ENCODE assay signal across 8 cellular contexts in the genomic region with DNA sequence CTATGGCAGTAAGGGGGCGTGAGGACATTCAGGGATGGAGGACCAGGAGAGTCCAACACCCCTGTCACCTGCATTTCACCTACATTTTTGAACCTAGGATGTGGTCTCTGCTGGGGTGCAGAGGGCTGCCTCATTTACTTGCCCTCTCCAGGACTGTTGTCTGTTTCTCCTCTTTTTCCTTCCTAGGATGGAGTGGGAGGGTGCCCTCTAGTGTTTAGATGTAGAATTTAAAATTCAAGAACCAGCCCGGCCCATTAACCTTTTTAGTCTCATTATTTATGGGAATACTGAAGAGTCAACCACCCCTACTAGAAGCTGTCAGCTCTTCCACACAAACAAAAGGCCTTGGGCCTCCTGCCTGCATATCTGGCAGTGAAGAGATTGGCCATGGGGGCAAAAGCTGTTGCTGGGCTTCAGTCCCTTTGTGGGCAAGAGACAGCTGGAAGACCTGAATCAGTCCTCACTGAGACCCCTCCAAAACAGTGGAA. TPM values are rescaled to one million over a fixed set of nuclear protein-coding genes. Genes with fewer than 3 reads are reported as not detected.
DNase-seq lines count a peak whose midpoint lies in the region; ATAC-seq and TF ChIP-seq lines count a peak whose summit lies in the region.

No MANE protein-coding gene starts in this region.

- CTCF ChIA-PET in BJ (lab: Yijun Ruan, JAX) = interaction anchor here (0.7 to 7.9 kb wide), 15 partner anchors 9 to 956 kb away, joined by 3 to 157 read pairs (median 4); a partner anchor contains a TSS

- H3K79me2 ChIP-seq in mesendoderm (ENCODE audit: control insufficient read depth, insufficient read depth, low read length) = peaks cover 7% of the 10 kb centered on the region

- peaks cover 6% of the 10 kb centered on the region for H3K79me1 ChIP-seq in mesendoderm (ENCODE audit: low read length)

- H3K4ac ChIP-seq in mesendoderm (ENCODE audit: low read depth, low read length) = no peak overlapping the region

- peak overlapping the region; percentile 69 for H3K56ac ChIP-seq in mesendoderm (ENCODE audit: low read length)

- H3K4me1 ChIP-seq in mesendoderm (ENCODE audit: control insufficient read depth, low read depth, low read length) = peaks cover 18% of the 10 kb centered on the region
- peaks cover 21% of the 10 kb centered on the region for H3K4me1 ChIP-seq in effector memory CD4-positive, alpha-beta T cell (ENCODE audit: control insufficient read depth, insufficient read depth, low read length, poor library complexity, severe bottlenecking)

- no peak overlapping the region for H2BK120ac ChIP-seq in mesendoderm (ENCODE audit: low read depth, low read length)

- no peak for ATAC-seq in GM21381 (IDR thresholded peaks at IDR 0.05; ENCODE audit: unreplicated experiment)
- no peak for ATAC-seq in HG02870 (IDR thresholded peaks at IDR 0.05; ENCODE audit: unreplicated experiment)

- no CpG with 5 or more reads among the region's 2 CpGs for WGBS in mesendoderm (ENCODE audit: extremely low coverage, insufficient coverage, low lambda C conversion rate)

- TF ChIP-seq CTCF in BJ (IDR thresholded peaks at IDR 0.05; ENCODE audit: insufficient read depth, low read depth, low read length) = peak; percentile 74
- peak; percentile 64 for TF ChIP-seq CTCF in GM12865 (IDR thresholded peaks at IDR 0.05; ENCODE audit: insufficient read depth, low read depth, low read length, missing control alignments)

- H4K5ac ChIP-seq in mesendoderm (ENCODE audit: low read length) = no peak overlapping the region

- H4K8ac ChIP-seq in mesendoderm (ENCODE audit: low read depth, low read length) = no peak overlapping the region

- H3K27me3 ChIP-seq in BJ (ENCODE audit: control insufficient read depth, insufficient read depth, low read length) (peaks cover 19% of the 10 kb centered on the region), mesendoderm (ENCODE audit: insufficient read depth, low read length, poor library complexity) (no peaks in the 10 kb centered on the region)
- H3K27me3 ChIP-seq in effector memory CD4-positive, alpha-beta T cell (replicated peaks; ENCODE audit: control insufficient read depth, insufficient read depth, low read length, poor library complexity, severe bottlenecking) = no peaks in the 10 kb centered on the region

- H2AK5ac ChIP-seq in mesendoderm (ENCODE audit: low read length) = no peak overlapping the region

- no peak overlapping the region for H3K18ac ChIP-seq in mesendoderm (ENCODE audit: low read length)

- H3K23ac ChIP-seq in mesendoderm (ENCODE audit: low read length) = no peak overlapping the region

- H3K9me3 ChIP-seq in effector memory CD4-positive, alpha-beta T cell (ENCODE audit: control insufficient read depth, low read length) = no peaks in the 10 kb centered on the region

- DNase-seq in BJ (ENCODE audit: low read depth) (no peak), GM12865 (ENCODE audit: low read depth) (peak; percentile 33), NCI-H460 (ENCODE audit: extremely low read depth, low read depth) (peak; percentile 47), caudate nucleus (lab: John Stamatoyannopoulos, UW) (peak in 3 of 61 donors; percentile 19 to 35 (median 24)), mesendoderm (peak; percentile 64)
- no peak for DNase-seq in effector memory CD4-positive, alpha-beta T cell

- POLR2A ChIA-PET in BJ (lab: Charles Lee) = no interaction called here

- H2BK15ac ChIP-seq in mesendoderm (replicated peaks; ENCODE audit: low read depth) = no peak overlapping the region

- H3K27ac ChIP-seq in caudate nucleus (ENCODE audit: low read depth, low read length) = peak overlapping the region; percentile 91
- H3K27ac ChIP-seq in mesendoderm (ENCODE audit: low read depth, low read length) = no peak overlapping the region
- H3K27ac ChIP-seq in effector memory CD4-positive, alpha-beta T cell (ENCODE audit: insufficient read depth, low read length, poor library complexity, severe bottlenecking) = no peak overlapping the region

- peak overlapping the region; percentile 21 for H3K9ac ChIP-seq in mesendoderm (ENCODE audit: low read length)

- H2BK5ac ChIP-seq in mesendoderm (ENCODE audit: low read length) = no peak overlapping the region

- H3K4me3 ChIP-seq in BJ (ENCODE audit: low read depth, low read length) (no peak overlapping the region), GM12865 (ENCODE audit: low read depth, low read length) (no peak overlapping the region), mesendoderm (ENCODE audit: low read length) (no peak overlapping the region)
- H3K4me3 ChIP-seq in effector memory CD4-positive, alpha-beta T cell (ENCODE audit: insufficient read depth, low read depth, low read length, poor library complexity, severe bottlenecking) = no peak overlapping the region

- H3K4me2 ChIP-seq in mesendoderm (ENCODE audit: low read length) = no peak overlapping the region

- H3K36me3 ChIP-seq in BJ (ENCODE audit: control insufficient read depth, insufficient read depth, low read length) (no peaks in the 10 kb centered on the region), mesendoderm (ENCODE audit: control insufficient read depth, insufficient read depth, low read length) (no peaks in the 10 kb centered on the region)
- H3K36me3 ChIP-seq in effector memory CD4-positive, alpha-beta T cell (ENCODE audit: control insufficient read depth, insufficient read depth, low read length) = no peaks in the 10 kb centered on the region

RNA-seq across cellular contexts. Expression of a gene that starts 2.5 kb away (rescaled TPM):
- 51.6 and 93.8 TPM in 2 replicates for polyA plus RNA-seq in BJ (2011; rRNA removed)
- 34.6 and 53.3 TPM in 2 replicates for polyA minus RNA-seq in BJ (2011; rRNA and poly(A)+ RNA removed)
- total RNA-seq in NCI-H460 (2014; rRNA removed; shearing (Covaris generic)) = 33.2 and 41.1 TPM in 2 replicates
- polyA plus RNA-seq in NCI-H460 (2014; cell fraction: nucleus; rRNA removed) = 86.2 and 131 TPM in 2 replicates
- 48.2 TPM for polyA plus RNA-seq in mesendoderm (2013, experiment 1 of 2)
- polyA plus RNA-seq in mesendoderm (2013, experiment 2 of 2) = 45.8 TPM

RNA-seq across cellular contexts. Expression of a gene that starts 7.7 kb away (rescaled TPM):
- not detected in 2 replicates for polyA plus RNA-seq in BJ (2011; rRNA removed)
- polyA minus RNA-seq in BJ (2011; rRNA and poly(A)+ RNA removed) = not detected in 2 replicates
- total RNA-seq in NCI-H460 (2014; rRNA removed; shearing (Covaris generic)) = 0.05 TPM in 1 of 2 replicates, not detected in the other
- polyA plus RNA-seq in NCI-H460 (2014; cell fraction: nucleus; rRNA removed) = not detected in 2 replicates
- polyA plus RNA-seq in mesendoderm (2013, experiment 1 of 2) = 1.7 TPM
- 1.8 TPM for polyA plus RNA-seq in mesendoderm (2013, experiment 2 of 2)

RNA-seq across cellular contexts. Expression of a gene that starts 26.7 kb away (rescaled TPM):
- not detected in 2 replicates for polyA plus RNA-seq in BJ (2011; rRNA removed)
- not detected in 2 replicates for polyA minus RNA-seq in BJ (2011; rRNA and poly(A)+ RNA removed)
- total RNA-seq in NCI-H460 (2014; rRNA removed; shearing (Covaris generic)) = not detected in 2 replicates
- not detected in 2 replicates for polyA plus RNA-seq in NCI-H460 (2014; cell fraction: nucleus; rRNA removed)
- polyA plus RNA-seq in mesendoderm (2013, experiment 1 of 2) = 0.01 TPM
- 0.01 TPM for polyA plus RNA-seq in mesendoderm (2013, experiment 2 of 2)

RNA-seq across cellular contexts. Expression of a gene that starts 30.7 kb away (rescaled TPM):
- polyA plus RNA-seq in BJ (2011; rRNA removed) = 0.16 and 0.22 TPM in 2 replicates
- polyA minus RNA-seq in BJ (2011; rRNA and poly(A)+ RNA removed) = 0.41 and 0.62 TPM in 2 replicates
- 0.63 and 1.1 TPM in 2 replicates for total RNA-seq in NCI-H460 (2014; rRNA removed; shearing (Covaris generic))
- polyA plus RNA-seq in NCI-H460 (2014; cell fraction: nucleus; rRNA removed) = 2.1 and 8.7 TPM in 2 replicates
- 0.10 TPM for polyA plus RNA-seq in mesendoderm (2013, experiment 1 of 2)
- polyA plus RNA-seq in mesendoderm (2013, experiment 2 of 2) = 0.08 TPM

RNA-seq across cellular contexts. Expression of a gene that starts 33.8 kb away (rescaled TPM):
- polyA plus RNA-seq in BJ (2011; rRNA removed) = not detected in 2 replicates
- not detected in 2 replicates for polyA minus RNA-seq in BJ (2011; rRNA and poly(A)+ RNA removed)
- not detected in 2 replicates for total RNA-seq in NCI-H460 (2014; rRNA removed; shearing (Covaris generic))
- polyA plus RNA-seq in NCI-H460 (2014; cell fraction: nucleus; rRNA removed) = not detected in 2 replicates
- polyA plus RNA-seq in mesendoderm (2013, experiment 1 of 2) = 0.81 TPM
- polyA plus RNA-seq in mesendoderm (2013, experiment 2 of 2) = 0.63 TPM

Comparison
In these comparisons a context has a peak if more than half of its experiments do, and no peak if none do; other contexts are left out.
1. DNase-seq: peak in GM12865 (single experiment), NCI-H460 (single experiment) and mesendoderm (single experiment); none in BJ (single experiment) and effector memory CD4-positive, alpha-beta T cell (0 of 3).